In the genomic region with DNA sequence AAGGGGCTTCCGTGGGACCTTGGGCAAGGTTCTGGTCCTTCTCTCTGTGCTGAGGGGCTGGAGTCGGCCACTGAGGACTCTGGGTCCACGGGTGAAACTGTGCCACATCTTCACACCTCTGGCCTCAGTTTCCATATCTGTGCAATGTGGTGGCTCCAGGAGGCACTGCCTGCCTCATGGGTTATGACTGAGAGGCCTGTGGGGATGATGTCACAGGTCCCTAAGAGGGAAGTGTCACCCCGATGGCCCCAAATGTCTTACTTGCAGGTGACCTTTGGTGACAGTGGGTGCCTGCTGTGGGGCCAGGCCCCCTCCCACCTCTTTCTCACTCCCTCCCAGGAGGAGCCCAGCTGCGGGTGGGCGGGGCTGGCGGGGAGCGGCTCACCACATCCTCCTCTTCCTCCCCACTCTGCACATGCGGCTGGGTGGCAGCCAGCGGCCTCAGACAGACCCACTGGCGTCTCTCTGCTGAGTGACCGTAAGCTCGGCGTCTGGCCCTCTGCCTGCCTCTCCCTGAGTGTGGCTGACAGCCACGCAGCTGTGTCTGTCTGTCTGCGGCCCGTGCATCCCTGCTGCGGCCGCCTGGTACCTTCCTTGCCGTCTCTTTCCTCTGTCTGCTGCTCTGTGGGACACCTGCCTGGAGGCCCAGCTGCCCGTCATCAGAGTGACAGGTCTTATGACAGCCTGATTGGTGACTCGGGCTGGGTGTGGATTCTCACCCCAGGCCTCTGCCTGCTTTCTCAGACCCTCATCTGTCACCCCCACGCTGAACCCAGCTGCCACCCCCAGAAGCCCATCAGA, we compare ENCODE assay signal across 9 cellular contexts. TPM values are rescaled to one million over a fixed set of nuclear protein-coding genes. Genes with fewer than 3 reads are reported as not detected.
DNase-seq lines count a peak whose midpoint lies in the region; ATAC-seq, FAIRE-seq and TF ChIP-seq lines count a peak whose summit lies in the region.
"Had no signal": no experiment of that assay in that cellular context is flagged by ENCODE, and none has a peak within 500 bp of the region (broad histone marks: within the 10 kb centered on the region; RNA-seq: fewer than 3 reads in every experiment).

A gene (plus strand): TSS at position 407 of the 801 bp plus-strand sequence. CDS start 27,898 bp downstream, outside the sequence.

- no peaks in the 10 kb centered on the region for H3K9me3 Mint-ChIP-seq in activated CD4-positive, alpha-beta T cell treated with anti-CD3 and anti-CD28 coated beads for 36 hours (ENCODE audit: low read depth)

- in situ Hi-C loops in ACHN (cut with HindIII; ENCODE audit: low pct_ligation_motif_present, low pct_unique_long_range_greater_than_20kb, low sequenced_read_pairs), result no loop called here

- no peak for TF ChIP-seq POLR2A in H54 (IDR thresholded peaks at IDR 0.05; ENCODE audit: low read depth, low read length)

- peak; percentile 94 for DNase-seq in GM12865 (ENCODE audit: low read depth)
- peak; percentile 67 for DNase-seq in H54 (ENCODE audit: insufficient read length, low spot score)
- peak; percentile 91 for DNase-seq in MV-4-11 (lab: John Stamatoyannopoulos, UW)
- peak; percentile 94 for DNase-seq in activated CD4-positive, alpha-beta T cell treated with anti-CD3 and anti-CD28 coated beads for 36 hours
- DNase-seq in coronary artery (ENCODE audit: low spot score), result peak; percentile 68
- no peak for DNase-seq in omental fat pad (ENCODE audit: low spot score)
- no peak for DNase-seq in ACHN

- H3K27ac ChIP-seq in coronary artery (no peak within 1 kb of the TSS), urinary bladder (ENCODE audit: low read depth) (peak within 1 kb of the TSS; percentile 25)
- H3K27ac ChIP-seq: dorsolateral prefrontal cortex had no signal

- peak within 1 kb of the TSS; percentile 99 for H3K4me3 Mint-ChIP-seq in activated CD4-positive, alpha-beta T cell treated with anti-CD3 and anti-CD28 coated beads for 36 hours

- peak within 1 kb of the TSS; percentile 89 for H3K4me3 ChIP-seq in GM12865 (ENCODE audit: low read depth, low read length)
- H3K4me3 ChIP-seq in coronary artery, result peak within 1 kb of the TSS; percentile 58
- no peak within 1 kb of the TSS for H3K4me3 ChIP-seq in urinary bladder (ENCODE audit: low read depth, low read length)

- intact Hi-C loops in activated CD4-positive, alpha-beta T cell treated with anti-CD3 and anti-CD28 coated beads for 36 hours (cut with DNase I, micrococcal nuclease), result loop anchor here (1.0 to 10.0 kb wide), 11 partner anchors 23 to 793 kb away; a partner anchor contains a TSS

- WGBS in urinary bladder, result 15% methylated on average over 23 of the region's 23 CpGs

- H3K36me3 Mint-ChIP-seq in activated CD4-positive, alpha-beta T cell treated with anti-CD3 and anti-CD28 coated beads for 36 hours (ENCODE audit: low read depth), result peaks cover 42% of the 10 kb centered on the region

- ATAC-seq in activated CD4-positive, alpha-beta T cell treated with anti-CD3 and anti-CD28 coated beads for 36 hours, result peak; percentile 60
- peak; percentile 38 for ATAC-seq in omental fat pad (ENCODE audit: low FRiP score)

- peaks cover 38% of the 10 kb centered on the region for H3K4me1 Mint-ChIP-seq in activated CD4-positive, alpha-beta T cell treated with anti-CD3 and anti-CD28 coated beads for 36 hours

- H3K27ac Mint-ChIP-seq in activated CD4-positive, alpha-beta T cell treated with anti-CD3 and anti-CD28 coated beads for 36 hours, result peak within 1 kb of the TSS; percentile 97

- no peaks in the 10 kb centered on the region for H3K36me3 ChIP-seq in urinary bladder (ENCODE audit: insufficient read depth)

- H3K4me1 ChIP-seq in urinary bladder (ENCODE audit: insufficient read depth), result no peaks in the 10 kb centered on the region

- no peak for FAIRE-seq in H54 (lab: Jason Lieb, UNC)

- H3K27me3 Mint-ChIP-seq in activated CD4-positive, alpha-beta T cell treated with anti-CD3 and anti-CD28 coated beads for 36 hours, result no peaks in the 10 kb centered on the region

- CTCF ChIA-PET in activated CD4-positive, alpha-beta T cell treated with anti-CD3 and anti-CD28 coated beads for 36 hours (lab: Charles Lee), result interaction anchor here (0.6 to 7.4 kb wide), 14 partner anchors 10 to 246 kb away, joined by 3 to 51 read pairs (median 4); no protein-coding TSS in a partner anchor

- TF ChIP-seq CTCF in GM12865 (IDR thresholded peaks at IDR 0.05; ENCODE audit: insufficient read depth, low read depth, low read length, missing control alignments) (no peak), coronary artery (IDR thresholded peaks at IDR 0.05) (no peak), omental fat pad (IDR thresholded peaks at IDR 0.05) (no peak)

- POLR2A ChIA-PET in activated CD4-positive, alpha-beta T cell treated with anti-CD3 and anti-CD28 coated beads for 36 hours (lab: Charles Lee), result interaction anchor here (1.0 to 8.4 kb wide), 7 partner anchors 15 to 199 kb away, joined by 3 to 103 read pairs (median 6); a partner anchor contains a TSS

RNA-seq across cellular contexts. Expression of the gene that starts here (rescaled TPM):
- 10 to 100 TPM; 61.8 to 73.5 TPM for total RNA-seq in activated CD4-positive, alpha-beta T cell treated with anti-CD3 and anti-CD28 coated beads for 36 hours
- total RNA-seq in omental fat pad (1 to 10 TPM in 1 of 4 donors, under 1 TPM in 2, not detected in 1; 0.19 to 1.3 (median 0.25) TPM), urinary bladder (0.53 TPM)
- polyA plus RNA-seq in urinary bladder, result 0.27 TPM

Comparison
In these comparisons a context has a peak if more than half of its experiments do, and no peak if none do; other contexts are left out.
1. RNA of the gene that starts here (total RNA-seq): 61.8 to 73.5 TPM in activated CD4-positive, alpha-beta T cell treated with anti-CD3 and anti-CD28 coated beads for 36 hours; 0.53 TPM in urinary bladder (single experiment) and 0.19 to 1.3 TPM in omental fat pad; every median in the first group is over 10 times any median in the second.
2. DNase-seq: peak in GM12865 (single experiment), H54 (single experiment), MV-4-11 (single experiment), activated CD4-positive, alpha-beta T cell treated with anti-CD3 and anti-CD28 coated beads for 36 hours (single experiment) and coronary artery (single experiment); none in omental fat pad (single experiment) and ACHN (single experiment).